Comparison of ENCODE assay signal across 13 cellular contexts in the genomic region with DNA sequence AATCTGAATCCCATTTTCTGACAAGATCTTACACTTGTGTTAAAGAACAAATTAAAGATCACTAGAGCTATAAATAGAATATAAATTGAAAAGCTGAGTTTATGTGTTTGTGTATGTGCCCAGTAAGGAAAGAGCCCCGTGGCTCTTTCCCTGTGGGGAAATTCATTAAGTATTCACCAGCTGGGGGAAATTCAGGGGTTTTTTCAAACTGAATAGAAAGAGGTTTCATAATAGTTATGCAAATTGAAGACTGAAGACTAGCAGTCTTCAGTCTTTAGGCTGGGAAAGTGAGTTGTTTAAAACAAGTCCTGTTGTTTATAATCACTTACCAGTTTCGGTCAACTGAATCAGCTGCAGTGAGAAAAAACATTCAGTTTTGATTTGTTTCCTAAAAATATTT. TPM values are rescaled to one million over a fixed set of nuclear protein-coding genes. Genes with fewer than 3 reads are reported as not detected.
DNase-seq lines count a peak whose midpoint lies in the region; ATAC-seq and TF ChIP-seq lines count a peak whose summit lies in the region.
"Had no signal": no experiment of that assay in that cellular context is flagged by ENCODE, and none has a peak within 500 bp of the region (broad histone marks: within the 10 kb centered on the region; RNA-seq: fewer than 3 reads in every experiment).

No MANE protein-coding gene starts in this region.

- H3K27ac ChIP-seq in endodermal cell (ENCODE audit: low read depth, low read length), result no peak overlapping the region
- H3K27ac ChIP-seq: thoracic aorta had no signal

- peak; percentile 73 for ATAC-seq in GM18868 (IDR thresholded peaks at IDR 0.05; ENCODE audit: unreplicated experiment)
- ATAC-seq in GM21528 (IDR thresholded peaks at IDR 0.05; ENCODE audit: low FRiP score, unreplicated experiment), result peak; percentile 83
- peak; percentile 90 for ATAC-seq in HG03196 (IDR thresholded peaks at IDR 0.05; ENCODE audit: unreplicated experiment)
- ATAC-seq in effector memory CD8-positive, alpha-beta T cell (replicated peaks), result peak; percentile 22
- ATAC-seq: left ventricle myocardium superior, SK-N-SH treated with all-trans-retinoic acid at 6 μM for 48 hours had no signal

- no peak overlapping the region for H3K9ac ChIP-seq in endodermal cell (ENCODE audit: extremely low read depth, low read length, poor library complexity, severe bottlenecking)

- no peak overlapping the region for H3K27ac Mint-ChIP-seq in effector memory CD8-positive, alpha-beta T cell
- H3K27ac Mint-ChIP-seq in endodermal cell, result no peak overlapping the region

- H3K9me3 Mint-ChIP-seq in effector memory CD8-positive, alpha-beta T cell, result no peaks in the 10 kb centered on the region
- H3K9me3 Mint-ChIP-seq in endodermal cell, result no peaks in the 10 kb centered on the region

- H3K4me1 Mint-ChIP-seq in effector memory CD8-positive, alpha-beta T cell (ENCODE audit: low read depth in 2 of 2), result no peaks in the 10 kb centered on the region
- H3K4me1 Mint-ChIP-seq in endodermal cell, result peaks cover 3% of the 10 kb centered on the region

- H3K36me3 Mint-ChIP-seq in effector memory CD8-positive, alpha-beta T cell (ENCODE audit: insufficient read depth), result no peaks in the 10 kb centered on the region
- no peaks in the 10 kb centered on the region for H3K36me3 Mint-ChIP-seq in endodermal cell (ENCODE audit: low read depth)

- no peak for DNase-seq in effector memory CD8-positive, alpha-beta T cell
- DNase-seq in endodermal cell (no peak), A172 (ENCODE audit: low spot score) (no peak), foreskin fibroblast (no peak), middle frontal gyrus (ENCODE audit: extremely low spot score, low spot score) (no peak)
- DNase-seq: left ventricle myocardium superior, NCI-H1092 treated with DMSO at 0.1 percent for 48 hours, small intestine had no signal

- H3K27me3 ChIP-seq in endodermal cell (ENCODE audit: control insufficient read depth, insufficient read depth, low read length, poor library complexity, severe bottlenecking), result no peaks in the 10 kb centered on the region

- no peaks in the 10 kb centered on the region for H3K9me3 ChIP-seq in endodermal cell (ENCODE audit: control insufficient read depth, low read length)
- H3K9me3 ChIP-seq: thoracic aorta had no signal

- no peaks in the 10 kb centered on the region for H3K4me1 ChIP-seq in endodermal cell (ENCODE audit: control insufficient read depth, insufficient read depth, low read length)

- H3K36me3 ChIP-seq in endodermal cell (ENCODE audit: control insufficient read depth, insufficient read depth, low read length), result no peaks in the 10 kb centered on the region
- H3K36me3 ChIP-seq: thoracic aorta had no signal

- no peak overlapping the region for H3K4me3 Mint-ChIP-seq in effector memory CD8-positive, alpha-beta T cell
- no peak overlapping the region for H3K4me3 Mint-ChIP-seq in endodermal cell

- WGBS in endodermal cell (ENCODE audit: insufficient coverage in 1 of 2, insufficient read length in 1 of 2), 2 experiments, result 79% methylated on average over 2 of the region's 2 CpGs; no CpG with 5 or more reads in 1 of the 2 experiments

- peaks cover 43 to 70% of the 10 kb centered on the region in 2 donors for H3K27me3 Mint-ChIP-seq in effector memory CD8-positive, alpha-beta T cell
- H3K27me3 Mint-ChIP-seq in endodermal cell (ENCODE audit: insufficient read depth), result no peaks in the 10 kb centered on the region

- TF ChIP-seq CTCF in endodermal cell (conservative IDR thresholded peaks at IDR 0.05), result no peak
- no peak for TF ChIP-seq CTCF in foreskin fibroblast (IDR thresholded peaks at IDR 0.05; ENCODE audit: low read depth, low read length)

- H3K4me3 ChIP-seq in endodermal cell (ENCODE audit: low read length) (no peak overlapping the region), foreskin fibroblast (ENCODE audit: low read depth in 1 of 2, low read length in 2 of 2) (no peak overlapping the region)
- H3K4me3 ChIP-seq: thoracic aorta had no signal

RNA-seq across cellular contexts. Expression of a gene that starts 11.3 kb away (rescaled TPM):
- total RNA-seq in endodermal cell, result not detected
- not detected for polyA plus RNA-seq in endodermal cell (2013, experiment 1 of 2)
- polyA plus RNA-seq in endodermal cell (2013, experiment 2 of 2), result not detected
- not detected in 2 replicates for total RNA-seq in A172 (2014; rRNA removed; shearing (Covaris generic))

RNA-seq across cellular contexts. Expression of a gene that starts 29.2 kb away (rescaled TPM):
- total RNA-seq in endodermal cell, result not detected
- polyA plus RNA-seq in endodermal cell (2013, experiment 1 of 2), result not detected
- not detected for polyA plus RNA-seq in endodermal cell (2013, experiment 2 of 2)
- not detected in 2 replicates for total RNA-seq in A172 (2014; rRNA removed; shearing (Covaris generic))

RNA-seq across cellular contexts. Expression of a gene that starts 40.0 kb away (rescaled TPM):
- not detected for total RNA-seq in endodermal cell
- not detected for polyA plus RNA-seq in endodermal cell (2013, experiment 1 of 2)
- not detected for polyA plus RNA-seq in endodermal cell (2013, experiment 2 of 2)
- total RNA-seq in A172 (2014; rRNA removed; shearing (Covaris generic)), result not detected in 2 replicates
- total RNA-seq: left ventricle myocardium superior, thoracic aorta had no signal

Comparison
In these comparisons a context has a peak if more than half of its experiments do, and no peak if none do; other contexts are left out.
1. ATAC-seq: peak in every context shown above with its lines; median percentile 90 in HG03196; 83 in GM21528; 73 in GM18868; 22 in effector memory CD8-positive, alpha-beta T cell.